ENCODE assay signal across 15 cellular contexts in genomic region chr11:8867856-8868705, GRCh38. TPM values are rescaled to one million over a fixed set of nuclear protein-coding genes. Genes with fewer than 3 reads are reported as not detected.
DNase-seq lines count a peak whose midpoint lies in the region; ATAC-seq, FAIRE-seq and TF ChIP-seq lines count a peak whose summit lies in the region.
"Had no signal": no experiment of that assay in that cellular context is flagged by ENCODE, and none has a peak within 500 bp of the region (broad histone marks: within the 10 kb centered on the region; RNA-seq: fewer than 3 reads in every experiment).

No MANE protein-coding gene starts in this region.

- POLR2A ChIA-PET in AG04449 (lab: Yijun Ruan, JAX): interaction anchor here (0.8 to 1.8 kb wide), 5 partner anchors 29 to 185 kb away, joined by 3 to 6 read pairs (median 5); partner anchors contain the start of gene RPL27A
- POLR2A ChIA-PET in IMR-90 (lab: Charles Lee; ENCODE audit: unreplicated experiment): no interaction called here

- H3K4ac ChIP-seq in IMR-90 (ENCODE audit: low read depth, low read length) (peak overlapping the region; percentile 12), mesendoderm (ENCODE audit: low read depth, low read length) (no peak overlapping the region)

- H3K14ac ChIP-seq in IMR-90 (replicated peaks; ENCODE audit: low read depth, low read length): peak overlapping the region; percentile 81

- ATAC-seq in IMR-90 (ENCODE audit: low read depth): no peak
- no peak for ATAC-seq in gastrocnemius medialis

- DNase-seq in AG04449 (ENCODE audit: low read depth, low spot score): no peak
- DNase-seq in IMR-90: peak; percentile 63
- no peak for DNase-seq in chondrocyte (ENCODE audit: low spot score)
- DNase-seq in mesendoderm: no peak
- DNase-seq in UCSD-AML1 (lab: John Stamatoyannopoulos, UW; ENCODE audit: unreplicated experiment): no peak
- DNase-seq in urothelium cell line (ENCODE audit: low spot score): no peak
- no peak for DNase-seq in gastrocnemius medialis
- no peak for DNase-seq in CD14-positive monocyte (ENCODE audit: low spot score)
- DNase-seq: activated CD4-positive, alpha-beta T cell treated with anti-CD3 and anti-CD28 coated beads, Interleukin-2, amount 50 U/mL, for 48 hours; activated naive CD4-positive, alpha-beta T cell; C1 segment of cervical spinal cord; NCI-H2171 treated with DMSO at 0.1 percent for 48 hours; SHP77 had no signal

- peak overlapping the region in 1 of 2 experiments; percentile 14; a peak in 1 of 4 replicates for H4K8ac ChIP-seq in IMR-90 (ENCODE audit: low read depth in 2 of 2, low read length in 2 of 2)
- H4K8ac ChIP-seq in mesendoderm (ENCODE audit: low read depth, low read length): no peak overlapping the region

- peak overlapping the region; percentile 24; the same call in 1 of the 2 replicates for H3K27ac ChIP-seq in IMR-90 (ENCODE audit: insufficient read depth, low read length)
- H3K27ac ChIP-seq in mesendoderm (ENCODE audit: low read depth, low read length): no peak overlapping the region
- H3K27ac ChIP-seq in gastrocnemius medialis: peak overlapping the region in 1 of 4 donors; percentile 12

- H3K36me3 Mint-ChIP-seq in chondrocyte (ENCODE audit: low read depth): no peaks in the 10 kb centered on the region
- H3K36me3 Mint-ChIP-seq in CD14-positive monocyte: peaks cover 0 to 3% of the 10 kb centered on the region in 2 donors

- H3K27ac Mint-ChIP-seq in chondrocyte (ENCODE audit: unreplicated experiment) (peak overlapping the region; percentile 95), CD14-positive monocyte (no peak overlapping the region)

- 61% methylated on average over 3 of the region's 7 CpGs; no CpG with 5 or more reads in 1 of the 2 experiments for WGBS in IMR-90 (ENCODE audit: extremely low coverage in 2 of 2, insufficient read length in 1 of 2), 2 experiments
- no CpG with 5 or more reads among the region's 7 CpGs for WGBS in mesendoderm (ENCODE audit: extremely low coverage, insufficient coverage, low lambda C conversion rate)

- peak overlapping the region; percentile 47 for H2BK20ac ChIP-seq in IMR-90 (ENCODE audit: low read depth, low read length)

- H3K27me3 ChIP-seq in IMR-90 (ENCODE audit: control insufficient read depth, insufficient read depth, low read length): no peaks in the 10 kb centered on the region
- no peaks in the 10 kb centered on the region for H3K27me3 ChIP-seq in mesendoderm (ENCODE audit: insufficient read depth, low read length, poor library complexity)
- no peaks in the 10 kb centered on the region for H3K27me3 ChIP-seq in gastrocnemius medialis
- H3K27me3 ChIP-seq: tibial nerve had no signal

- H3K9ac ChIP-seq in IMR-90 (ENCODE audit: low read depth, low read length): no peak overlapping the region
- no peak overlapping the region for H3K9ac ChIP-seq in mesendoderm (ENCODE audit: low read length)

- H2BK15ac ChIP-seq in IMR-90 (ENCODE audit: low read depth, low read length) (peak overlapping the region; percentile 79; the same call in 1 of the 3 replicates), mesendoderm (replicated peaks; ENCODE audit: low read depth) (peak overlapping the region; percentile 57)

- H3K27me3 Mint-ChIP-seq in chondrocyte (ENCODE audit: low read depth) (no peaks in the 10 kb centered on the region), CD14-positive monocyte (ENCODE audit: low read depth in 3 of 3) (peaks cover 38 to 57% (median 51%) of the 10 kb centered on the region in 3 donors)

- FAIRE-seq in urothelium cell line (lab: Jason Lieb, UNC): no peak
- FAIRE-seq: GM12891 had no signal

- peak overlapping the region; percentile 22; the same call in 1 of the 2 replicates for H2AK5ac ChIP-seq in IMR-90 (ENCODE audit: low read depth, low read length)
- no peak overlapping the region for H2AK5ac ChIP-seq in mesendoderm (ENCODE audit: low read length)

- in situ Hi-C loops in IMR-90 (cut with MboI; ENCODE audit: low sequenced_read_pairs) (no loop called here), gastrocnemius medialis (cut with MboI; ENCODE audit: low sequenced_read_pairs in 4 of 4) (no loop called here)

- H3K18ac ChIP-seq in IMR-90 (ENCODE audit: low read depth, low read length) (peak overlapping the region; percentile 1; the same call in 1 of the 2 replicates), mesendoderm (ENCODE audit: low read length) (no peak overlapping the region)

- H2BK5ac ChIP-seq in IMR-90 (ENCODE audit: low read depth, low read length, poor library complexity, severe bottlenecking): peak overlapping the region; percentile 2
- no peak overlapping the region for H2BK5ac ChIP-seq in mesendoderm (ENCODE audit: low read length)

- H4K5ac ChIP-seq in IMR-90 (ENCODE audit: low read depth, low read length): no peak overlapping the region
- no peak overlapping the region for H4K5ac ChIP-seq in mesendoderm (ENCODE audit: low read length)

- H3K4me3 Mint-ChIP-seq in chondrocyte (ENCODE audit: unreplicated experiment) (peak overlapping the region; percentile 62), CD14-positive monocyte (peak overlapping the region in 1 of 2 donors; percentile 15)

- H3K4me1 Mint-ChIP-seq in chondrocyte (ENCODE audit: low read depth): peaks cover 81% of the 10 kb centered on the region
- peaks cover 9% of the 10 kb centered on the region for H3K4me1 Mint-ChIP-seq in CD14-positive monocyte

- H3K9me3 Mint-ChIP-seq in chondrocyte (ENCODE audit: low read depth) (no peaks in the 10 kb centered on the region), CD14-positive monocyte (peaks cover 0 to 7% (median 3%) of the 10 kb centered on the region in 7 donors)

- peak overlapping the region; percentile 53 for H2AFZ ChIP-seq in IMR-90 (replicated peaks; ENCODE audit: low read length, poor library complexity)

- H3K9me3 ChIP-seq in IMR-90 (ENCODE audit: control insufficient read depth, insufficient read depth, low read length) (no peaks in the 10 kb centered on the region), gastrocnemius medialis (no peaks in the 10 kb centered on the region)
- H3K9me3 ChIP-seq: tibial nerve had no signal

- H3K4me1 ChIP-seq in IMR-90 (ENCODE audit: control insufficient read depth, insufficient read depth, low read length) (peaks cover 20% of the 10 kb centered on the region), mesendoderm (ENCODE audit: control insufficient read depth, low read depth, low read length) (peaks cover 6% of the 10 kb centered on the region), gastrocnemius medialis (peaks cover 0 to 20% of the 10 kb centered on the region in 2 donors)

- no peaks in the 10 kb centered on the region for H3K36me3 ChIP-seq in IMR-90 (ENCODE audit: control insufficient read depth, insufficient read depth, low read length)
- H3K36me3 ChIP-seq in mesendoderm (ENCODE audit: control insufficient read depth, insufficient read depth, low read length): no peaks in the 10 kb centered on the region
- H3K36me3 ChIP-seq in gastrocnemius medialis: no peaks in the 10 kb centered on the region
- H3K36me3 ChIP-seq: tibial nerve had no signal

- intact Hi-C loops in IMR-90 (cut with micrococcal nuclease) (no loop called here), gastrocnemius medialis (cut with DNase I; ENCODE audit: low total_unique reads) (no loop called here), CD14-positive monocyte (cut with micrococcal nuclease) (no loop called here)

- dilution Hi-C loops in IMR-90 (cut with HindIII; ENCODE audit: low sequenced_read_pairs, unreplicated experiment): no loop called here

- H3K4me3 ChIP-seq in AG04449 (ENCODE audit: low read depth, low read length) (peak overlapping the region; percentile 38), IMR-90 (ENCODE audit: insufficient read depth, low read depth, low read length) (no peak overlapping the region), mesendoderm (ENCODE audit: low read length) (no peak overlapping the region), gastrocnemius medialis (no peak overlapping the region)
- H3K4me3 ChIP-seq: tibial nerve had no signal

- TF ChIP-seq POLR2A in IMR-90 (IDR thresholded peaks at IDR 0.05; ENCODE audit: low read depth, low read length) (no peak), gastrocnemius medialis (IDR thresholded peaks at IDR 0.05) (no peak)

- CTCF ChIA-PET in AG04449 (lab: Yijun Ruan, JAX) (interaction anchor here (0.7 to 4.5 kb wide), 11 partner anchors 9 to 1203 kb away, joined by 3 to 25 read pairs (median 3); no protein-coding TSS in a partner anchor), IMR-90 (lab: Yijun Ruan, JAX) (interaction anchor here (0.7 kb wide), 1 partner anchor 1822 kb away, joined by 3 read pairs; no protein-coding TSS in a partner anchor)

- H3K79me2 ChIP-seq in mesendoderm (ENCODE audit: control insufficient read depth, insufficient read depth, low read length): peaks cover 4% of the 10 kb centered on the region

- peak overlapping the region; percentile 2; the same call in 1 of the 2 replicates for H4K91ac ChIP-seq in IMR-90 (ENCODE audit: insufficient read depth, low read depth, low read length)

- no TSS peak for BruUV-seq in IMR-90 (replicated peaks; lab: Mats Ljungman, UMichigan)

- H3K9me1 ChIP-seq in IMR-90 (ENCODE audit: insufficient read depth, low read length): peaks cover 15% of the 10 kb centered on the region

- H3K56ac ChIP-seq in IMR-90 (ENCODE audit: extremely low read depth, insufficient read depth, low read length) (no peak overlapping the region), mesendoderm (ENCODE audit: low read length) (peak overlapping the region; percentile 47)

- peak overlapping the region; percentile 52 for H3K4me2 ChIP-seq in IMR-90 (ENCODE audit: low read depth, low read length)
- H3K4me2 ChIP-seq in mesendoderm (ENCODE audit: low read length): no peak overlapping the region

- H3K23ac ChIP-seq in IMR-90 (ENCODE audit: low read depth, low read length) (peak overlapping the region; percentile 74; the same call in 1 of the 2 replicates), mesendoderm (ENCODE audit: low read length) (no peak overlapping the region)

- no peak for TF ChIP-seq RAD21 in IMR-90 (IDR thresholded peaks at IDR 0.05; ENCODE audit: low read length)

- H2AK9ac ChIP-seq in IMR-90 (replicated peaks; ENCODE audit: low read depth, low read length, poor library complexity): no peak overlapping the region

- H4K20me1 ChIP-seq in IMR-90 (ENCODE audit: insufficient read depth, low read length): peaks cover 30% of the 10 kb centered on the region; the same call in 1 of the 2 replicates

- TF ChIP-seq CTCF in AG04449 (IDR thresholded peaks at IDR 0.05; ENCODE audit: insufficient read depth, low read length, missing control alignments): no peak
- no peak for TF ChIP-seq CTCF in IMR-90 (conservative IDR thresholded peaks at IDR 0.05; ENCODE audit: low read depth, low read length)
- TF ChIP-seq CTCF in chondrocyte (IDR thresholded peaks at IDR 0.05): no peak
- TF ChIP-seq CTCF in gastrocnemius medialis (IDR thresholded peaks at IDR 0.05 in 4 of 5, conservative IDR thresholded peaks at IDR 0.05 in 1 of 5): no peak
- no peak for TF ChIP-seq CTCF in CD14-positive monocyte (IDR thresholded peaks at IDR 0.05)

- H2BK120ac ChIP-seq in IMR-90 (ENCODE audit: low read depth, low read length): peak overlapping the region; percentile 24; the same call in 1 of the 2 replicates
- H2BK120ac ChIP-seq in mesendoderm (ENCODE audit: low read depth, low read length): no peak overlapping the region

- H3K79me1 ChIP-seq in IMR-90 (ENCODE audit: low read depth in 1 of 2, low read length in 2 of 2) (peaks cover 18 to 65% of the 10 kb centered on the region in 2 experiments), mesendoderm (ENCODE audit: low read length) (no peaks in the 10 kb centered on the region)

RNA-seq across cellular contexts. Expression of gene AKIP1, which starts 42.9 kb away (rescaled TPM):
- 27.8 and 33.9 TPM in 2 replicates for total RNA-seq in IMR-90 (2012; rRNA removed)
- 30.6 and 36.0 TPM in 2 replicates for polyA plus RNA-seq in IMR-90 (2012; rRNA removed)
- 41.0 and 45.6 TPM in 2 replicates for polyA plus RNA-seq in IMR-90 (2012; cell fraction: cytosol; rRNA removed)
- 18.1 and 30.7 TPM in 2 replicates for polyA plus RNA-seq in IMR-90 (2012; cell fraction: nucleus; rRNA removed; ENCODE audit: low replicate concordance)
- 24.0 to 30.1 TPM (median 29.3 TPM) in 3 replicates for total RNA-seq in chondrocyte
- polyA plus RNA-seq in mesendoderm (2013, experiment 1 of 2): 17.9 TPM
- polyA plus RNA-seq in mesendoderm (2013, experiment 2 of 2): 18.2 TPM
- total RNA-seq in gastrocnemius medialis: 10 to 100 TPM; 13.8 to 33.5 (median 25.0) TPM
- 10 to 100 TPM; 18.7 to 18.9 TPM for polyA plus RNA-seq in CD14-positive monocyte
